In the genomic region with DNA sequence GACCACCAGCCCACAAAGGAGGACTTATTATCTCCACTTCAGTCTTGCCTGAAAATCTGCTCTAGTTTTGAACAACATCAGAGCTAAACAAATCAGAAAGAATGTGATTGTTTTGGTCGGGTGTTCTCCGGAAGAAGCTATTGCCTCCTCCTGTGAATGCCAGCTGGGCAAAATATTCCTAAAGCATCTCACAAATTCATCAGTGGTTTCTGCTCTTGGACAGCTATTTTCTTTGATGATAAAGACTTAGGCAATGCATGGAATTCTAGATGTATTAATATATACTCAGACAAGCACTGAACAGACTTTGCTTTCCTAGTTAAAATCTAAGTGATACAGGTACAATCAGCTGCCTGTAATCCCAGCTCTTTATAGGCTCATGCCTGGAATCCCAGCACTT, we compare ENCODE assay signal across 29 cellular contexts.
DNase-seq lines count a peak whose midpoint lies in the region; TF ChIP-seq lines count a peak whose summit lies in the region.
"Had no signal": no experiment of that assay in that cellular context is flagged by ENCODE, and none has a peak within 500 bp of the region (broad histone marks: within the 10 kb centered on the region; RNA-seq: fewer than 3 reads in every experiment).

No MANE protein-coding gene starts in this region.

- no peak overlapping the region for H2AFZ ChIP-seq in smooth muscle cell (ENCODE audit: low read depth)

- no peaks in the 10 kb centered on the region for H3K79me2 ChIP-seq in smooth muscle cell (ENCODE audit: low read depth)

- H3K27ac Mint-ChIP-seq in glutamatergic neuron (ENCODE audit: unreplicated experiment), result no peak overlapping the region
- H3K27ac Mint-ChIP-seq: activated naive CD8-positive, alpha-beta T cell treated with anti-CD3 and anti-CD28 coated beads for 36 hours; brain; CD4-positive, CD25-positive, alpha-beta regulatory T cell; mesothelial cell of epicardium; natural killer cell treated with Interleukin-12 subunit alpha and Interleukin-12 subunit beta and Interleukin-15 and Interleukin-18, amount 100 ng/mL, for 72 hours had no signal

- no peaks in the 10 kb centered on the region for H3K4me1 Mint-ChIP-seq in glutamatergic neuron (ENCODE audit: low read depth, unreplicated experiment)
- H3K4me1 Mint-ChIP-seq: brain, mesothelial cell of epicardium had no signal

- no peak overlapping the region for H3K4me3 ChIP-seq in SJSA1
- no peak overlapping the region for H3K4me3 ChIP-seq in smooth muscle cell
- H3K4me3 ChIP-seq: gastrocnemius medialis, ovary, Peyer's patch, right atrium auricular region, testis had no signal

- H3K36me3 ChIP-seq in SJSA1 (no peaks in the 10 kb centered on the region), smooth muscle cell (ENCODE audit: low read depth) (no peaks in the 10 kb centered on the region)
- H3K36me3 ChIP-seq: gastrocnemius medialis, ovary, Peyer's patch, right atrium auricular region had no signal

- no peak overlapping the region for H3K9ac ChIP-seq in smooth muscle cell (ENCODE audit: low read depth)

- no peak overlapping the region for H3K4me2 ChIP-seq in smooth muscle cell

- H3K4me1 ChIP-seq in SJSA1 (replicated peaks), result peaks cover 37% of the 10 kb centered on the region
- H3K4me1 ChIP-seq in smooth muscle cell (ENCODE audit: low read depth), result no peaks in the 10 kb centered on the region
- H3K4me1 ChIP-seq: gastrocnemius medialis, Peyer's patch, right atrium auricular region, testis had no signal

- H3K27me3 Mint-ChIP-seq in glutamatergic neuron (ENCODE audit: unreplicated experiment), result peaks cover 4% of the 10 kb centered on the region
- H3K27me3 Mint-ChIP-seq: activated naive CD8-positive, alpha-beta T cell treated with anti-CD3 and anti-CD28 coated beads for 36 hours; brain; CD4-positive, CD25-positive, alpha-beta regulatory T cell; natural killer cell treated with Interleukin-12 subunit alpha and Interleukin-12 subunit beta and Interleukin-15 and Interleukin-18, amount 100 ng/mL, for 72 hours had no signal

- TF ChIP-seq CTCF in smooth muscle cell (IDR thresholded peaks at IDR 0.05; ENCODE audit: borderline replicate concordance, insufficient read depth, poor library complexity, severe bottlenecking) (no peak), glutamatergic neuron (IDR thresholded peaks at IDR 0.05; ENCODE audit: partially characterized antibody, unreplicated experiment) (no peak)

- no peak overlapping the region for H3K4me3 Mint-ChIP-seq in glutamatergic neuron (ENCODE audit: unreplicated experiment)
- H3K4me3 Mint-ChIP-seq: activated naive CD8-positive, alpha-beta T cell treated with anti-CD3 and anti-CD28 coated beads for 36 hours; brain; CD4-positive, CD25-positive, alpha-beta regulatory T cell; mesothelial cell of epicardium; natural killer cell treated with Interleukin-12 subunit alpha and Interleukin-12 subunit beta and Interleukin-15 and Interleukin-18, amount 100 ng/mL, for 72 hours had no signal

- no peaks in the 10 kb centered on the region for H3K9me3 Mint-ChIP-seq in glutamatergic neuron (ENCODE audit: unreplicated experiment)
- H3K9me3 Mint-ChIP-seq: mesothelial cell of epicardium; natural killer cell treated with Interleukin-12 subunit alpha and Interleukin-12 subunit beta and Interleukin-15 and Interleukin-18, amount 100 ng/mL, for 72 hours had no signal

- DNase-seq in GM04503 (ENCODE audit: low read depth), result peak; percentile 15
- peak; percentile 56 to 87 for DNase-seq in SJSA1 (ENCODE audit: low read depth in 1 of 2, low spot score in 2 of 2)
- DNase-seq in dedifferentiated amniotic fluid mesenchymal stem cell (ENCODE audit: extremely low spot score), result peak; percentile 55
- no peak for DNase-seq in smooth muscle cell (lab: John Stamatoyannopoulos, UW; ENCODE audit: unreplicated experiment)
- no peak for DNase-seq in retina
- no peak for DNase-seq in inferior parietal cortex (ENCODE audit: extremely low spot score)
- no peak for DNase-seq in glutamatergic neuron
- DNase-seq: activated naive CD8-positive, alpha-beta T cell treated with anti-CD3 and anti-CD28 coated beads for 36 hours; CD4-positive, CD25-positive, alpha-beta regulatory T cell; effector memory CD4-positive, alpha-beta T cell; gastrocnemius medialis; H7; hypothalamus; Kasumi-1; left ventricle myocardium superior; NCI-H1694 treated with DMSO at 0.1 percent for 48 hours; NCI-H2171 treated with DMSO at 0.1 percent for 48 hours; NCI-H526 treated with DMSO at 0.1 percent for 48 hours; ovary; Peyer's patch; stimulated activated CD4-positive, alpha-beta T cell treated with anti-CD3 and anti-CD28 coated beads, Interleukin-12 subunit alpha, Interleukin-12 subunit beta, amount 100 ng/mL, for 4 hours; stimulated activated CD4-positive, alpha-beta T cell treated with anti-CD3 and anti-CD28 coated beads, Interleukin-4, amount 100 ng/mL, for 24 hours; stimulated activated naive CD4-positive, alpha-beta T cell; T-helper 9 cell; testis had no signal

- 65% methylated on average over 2 of the region's 2 CpGs for WGBS in smooth muscle cell (ENCODE audit: low lambda C conversion rate)

- no peaks in the 10 kb centered on the region for H3K36me3 Mint-ChIP-seq in glutamatergic neuron (ENCODE audit: unreplicated experiment)
- H3K36me3 Mint-ChIP-seq: brain, mesothelial cell of epicardium had no signal

- peaks cover 7% of the 10 kb centered on the region for H3F3A ChIP-seq in smooth muscle cell (ENCODE audit: low read depth)

- no peaks in the 10 kb centered on the region for H4K20me1 ChIP-seq in smooth muscle cell (ENCODE audit: low read depth)

- peak overlapping the region; percentile 99 for H3K27ac ChIP-seq in SJSA1
- H3K27ac ChIP-seq in smooth muscle cell (ENCODE audit: low read depth), result peak overlapping the region; percentile 33
- H3K27ac ChIP-seq: gastrocnemius medialis, ovary, Peyer's patch, right atrium auricular region, testis had no signal

- H3K27me3 ChIP-seq in SJSA1 (replicated peaks), result no peaks in the 10 kb centered on the region
- H3K27me3 ChIP-seq in smooth muscle cell (ENCODE audit: low read depth), result no peaks in the 10 kb centered on the region
- H3K27me3 ChIP-seq: gastrocnemius medialis, ovary, Peyer's patch, right atrium auricular region, testis had no signal

- no peaks in the 10 kb centered on the region for H3K9me3 ChIP-seq in SJSA1 (replicated peaks)
- no peaks in the 10 kb centered on the region for H3K9me3 ChIP-seq in smooth muscle cell (replicated peaks; ENCODE audit: low read depth)
- H3K9me3 ChIP-seq: gastrocnemius medialis, ovary, Peyer's patch, right atrium auricular region, testis had no signal

Comparison
In these comparisons a context has a peak if more than half of its experiments do, and no peak if none do; other contexts are left out.
1. DNase-seq: peak in GM04503 (single experiment), SJSA1 (2 of 2) and dedifferentiated amniotic fluid mesenchymal stem cell (single experiment); none in smooth muscle cell (single experiment), retina (single experiment), inferior parietal cortex (single experiment) and glutamatergic neuron (single experiment).